ENCODE assay signal across 16 cellular contexts in the genomic region with DNA sequence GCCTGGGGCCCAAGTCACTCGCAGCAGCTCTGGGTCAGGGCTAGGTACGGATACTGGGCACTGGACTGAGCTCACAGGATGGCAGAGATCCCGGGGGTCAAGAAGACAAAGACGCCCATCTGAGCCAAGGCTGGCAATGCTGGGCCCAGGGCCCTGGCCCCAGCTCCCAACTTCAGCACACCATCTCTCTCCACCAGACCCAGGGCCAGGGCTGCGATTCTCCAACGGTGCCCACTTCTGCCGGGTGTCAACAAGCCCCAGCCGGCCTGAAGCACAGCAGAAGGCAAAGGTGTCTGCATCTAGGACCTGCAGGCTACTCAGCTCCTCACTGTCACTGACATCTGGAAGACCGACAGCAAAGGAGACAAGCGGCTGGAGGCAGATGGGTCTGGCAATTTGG.
"Had no signal": no experiment of that assay in that cellular context is flagged by ENCODE, and none has a peak within 500 bp of the region (broad histone marks: within the 10 kb centered on the region; RNA-seq: fewer than 3 reads in every experiment).

No MANE protein-coding gene starts in this region.

- H3K9me3 ChIP-seq: gastroesophageal sphincter, heart right ventricle, ovary, tibial artery had no signal

- H3K4me1 ChIP-seq: neural progenitor cell had no signal

- ATAC-seq: gastroesophageal sphincter had no signal

- H3K36me3 ChIP-seq: neural progenitor cell, ovary had no signal

- H3K27ac ChIP-seq: gastroesophageal sphincter, heart right ventricle, neural progenitor cell, ovary, tibial artery had no signal

- H3K4me3 ChIP-seq: gastroesophageal sphincter, heart right ventricle, lung, neural progenitor cell, ovary, tibial artery had no signal

- DNase-seq: activated B cell treated with CpG ODN at 0.5 μM for 24 hours; activated CD4-positive, alpha-beta T cell treated with anti-CD3 and anti-CD28 coated beads, Interleukin-2, amount 10 ng/mL, durations not matched to agents 24 days and 14 days; activated gamma-delta T cell; activated naive CD8-positive, alpha-beta T cell treated with anti-CD3 and anti-CD28 coated beads, Interleukin-2, amount 10 ng/mL, durations not matched to agents 7 days and 5 days; activated T-cell treated with anti-CD3 and anti-CD28 coated beads for 4 hours; dermis blood vessel endothelial cell; heart right ventricle; midbrain; ovary; stimulated activated CD4-positive, alpha-beta T cell treated with anti-CD3 and anti-CD28 coated beads, Interleukin-2, amount 100 ng/mL, for 48 hours; stimulated activated naive CD4-positive, alpha-beta T cell had no signal

- H3K4me2 ChIP-seq: neural progenitor cell had no signal

- H2AFZ ChIP-seq: neural progenitor cell had no signal

- H3K27me3 ChIP-seq: gastroesophageal sphincter, heart right ventricle, neural progenitor cell, ovary, tibial artery had no signal

- H3K9ac ChIP-seq: neural progenitor cell had no signal

- FAIRE-seq: urothelium cell line had no signal
